1 cellular context compared by ENCODE assay signal in genomic region chr22:20959578-20960461, GRCh38.
TF ChIP-seq lines count a peak whose summit lies in the region.

No MANE protein-coding gene starts in this region.

TF ChIP-seq in K562, 482 proteins besides CTCF, POLR2A, EP300 and RAD21 (continues in another document):
- no peak for TF ChIP-seq ZNF436 (CRISPR knock-in tag; IDR thresholded peaks at IDR 0.05)
- TF ChIP-seq ZC3H4 (CRISPR knock-in tag; IDR thresholded peaks at IDR 0.05; ENCODE audit: borderline replicate concordance), result peak; percentile 88
- TF ChIP-seq HDAC1 (IDR thresholded peaks at IDR 0.05), result no peak
- TF ChIP-seq NKRF (IDR thresholded peaks at IDR 0.05; ENCODE audit: borderline replicate concordance), result no peak
- TF ChIP-seq SMAD1 (IDR thresholded peaks at IDR 0.05; ENCODE audit: low read depth, low read length, partially characterized antibody), result peak; percentile 20
- no peak for TF ChIP-seq ZFP36 (IDR thresholded peaks at IDR 0.05; ENCODE audit: low read depth, low read length, partially characterized antibody)
- TF ChIP-seq ZNF41 (CRISPR knock-in tag; conservative IDR thresholded peaks at IDR 0.05), result no peak
- no peak for TF ChIP-seq RCOR1 (IDR thresholded peaks at IDR 0.05; ENCODE audit: borderline replicate concordance in 1 of 2, low read depth in 2 of 2, low read length in 2 of 2)
- no peak for TF ChIP-seq ELF1 (tag; IDR thresholded peaks at IDR 0.05)
- TF ChIP-seq ZBTB40 (IDR thresholded peaks at IDR 0.05), result no peak
- no peak for TF ChIP-seq ZBTB40 (CRISPR knock-in tag; IDR thresholded peaks at IDR 0.05)
- peak; percentile 92 for TF ChIP-seq ZNF121 (CRISPR knock-in tag; conservative IDR thresholded peaks at IDR 0.05)
- no peak for TF ChIP-seq ZNF785 (CRISPR knock-in tag; IDR thresholded peaks at IDR 0.05)
- 0 out of 2 replicates have a peak, but pooled peaks have one; percentile 13 for TF ChIP-seq DMBX1 (CRISPR knock-in tag; IDR thresholded peaks at IDR 0.05; ENCODE audit: borderline replicate concordance)
- TF ChIP-seq ATF1 (CRISPR knock-in tag; IDR thresholded peaks at IDR 0.05), result no peak
- TF ChIP-seq ATF1 (tag; IDR thresholded peaks at IDR 0.05), result no peak
- TF ChIP-seq ARID3A (IDR thresholded peaks at IDR 0.05; ENCODE audit: borderline replicate concordance, low read depth, low read length), result no peak
- TF ChIP-seq ZNF445 (CRISPR knock-in tag; IDR thresholded peaks at IDR 0.05; ENCODE audit: low read depth), result 0 out of 2 replicates have a peak, but pooled peaks have one; percentile 11
- TF ChIP-seq HLTF (IDR thresholded peaks at IDR 0.05), result 0 out of 2 replicates have a peak, but pooled peaks have one; percentile 24
- TF ChIP-seq ZNF23 (CRISPR knock-in tag; IDR thresholded peaks at IDR 0.05), result no peak
- TF ChIP-seq GATAD2A (IDR thresholded peaks at IDR 0.05), result no peak
- no peak; the same call in 1 of the 2 replicates for TF ChIP-seq ZNF140 (CRISPR knock-in tag; IDR thresholded peaks at IDR 0.05)
- TF ChIP-seq NFIX (CRISPR knock-in tag; IDR thresholded peaks at IDR 0.05; ENCODE audit: low read depth), result peak; percentile 88
- 0 out of 2 replicates have a peak, but pooled peaks have one; percentile 14 for TF ChIP-seq E2F3 (CRISPR knock-in tag; IDR thresholded peaks at IDR 0.05)
- no peak for TF ChIP-seq U2AF2 (optimal IDR thresholded peaks at IDR 0.05; ENCODE audit: low read depth, low read length)
- TF ChIP-seq MLLT1 (IDR thresholded peaks at IDR 0.05), result peak; percentile 35 to 64; a peak in 2 of 4 replicates
- TF ChIP-seq ZNF717 (CRISPR knock-in tag; IDR thresholded peaks at IDR 0.05), result no peak
- no peak for TF ChIP-seq BACH1 (tag; IDR thresholded peaks at IDR 0.05)
- no peak for TF ChIP-seq EGR1 (conservative IDR thresholded peaks at IDR 0.05)
- 0 out of 2 replicates have a peak, but pooled peaks have one; percentile 30 for TF ChIP-seq PHB2 (IDR thresholded peaks at IDR 0.05; ENCODE audit: low read depth)
- TF ChIP-seq FOXM1 (IDR thresholded peaks at IDR 0.05; ENCODE audit: low read depth), result 0 out of 2 replicates have a peak, but pooled peaks have one; percentile 12
- no peak for TF ChIP-seq FOXM1 (CRISPR knock-in tag; IDR thresholded peaks at IDR 0.05; ENCODE audit: low read depth)
- no peak for TF ChIP-seq SIN3A (IDR thresholded peaks at IDR 0.05; ENCODE audit: borderline replicate concordance in 2 of 2, control insufficient read depth in 1 of 2, low read depth in 2 of 2, low read length in 2 of 2)
- TF ChIP-seq MED1 (CRISPR knock-in tag; IDR thresholded peaks at IDR 0.05; ENCODE audit: borderline replicate concordance), result no peak
- 0 out of 2 replicates have a peak, but pooled peaks have one; percentile 31 for TF ChIP-seq CC2D1A (IDR thresholded peaks at IDR 0.05)
- TF ChIP-seq ZNF512 (tag; IDR thresholded peaks at IDR 0.05), result 0 out of 2 replicates have a peak, but pooled peaks have one; percentile 20
- TF ChIP-seq ZNF212 (CRISPR knock-in tag; IDR thresholded peaks at IDR 0.05), result no peak
- TF ChIP-seq ZKSCAN3 (CRISPR knock-in tag; IDR thresholded peaks at IDR 0.05), result peak; percentile 70; the same call in 1 of the 2 replicates
- peak; percentile 43; the same call in 1 of the 2 replicates for TF ChIP-seq OTX1 (CRISPR knock-in tag; IDR thresholded peaks at IDR 0.05)
- TF ChIP-seq NCOA1 (IDR thresholded peaks at IDR 0.05; ENCODE audit: low read depth), result peak; percentile 29; the same call in 1 of the 2 replicates
- no peak for TF ChIP-seq FOS (IDR thresholded peaks at IDR 0.05; ENCODE audit: extremely low read depth, insufficient read length)
- no peak for TF ChIP-seq KAT8 (IDR thresholded peaks at IDR 0.05; ENCODE audit: low read depth)
- no peak for TF ChIP-seq MLX (CRISPR knock-in tag; conservative IDR thresholded peaks at IDR 0.05)
- 0 out of 2 replicates have a peak, but pooled peaks have one; percentile 34 for TF ChIP-seq NR3C1 (CRISPR knock-in tag; IDR thresholded peaks at IDR 0.05)
- TF ChIP-seq ZC3H11A (IDR thresholded peaks at IDR 0.05; ENCODE audit: low read depth, low read length), result no peak
- peak in 1 of 2 experiments; percentile 43; a peak in 1 of 4 replicates for TF ChIP-seq ARNT (IDR thresholded peaks at IDR 0.05)
- no peak for TF ChIP-seq MXI1 (IDR thresholded peaks at IDR 0.05; ENCODE audit: low read depth, low read length)
- no peak for TF ChIP-seq TSHZ1 (CRISPR knock-in tag; IDR thresholded peaks at IDR 0.05)
